Comparison of ENCODE assay signal across 25 cellular contexts in the genomic region with DNA sequence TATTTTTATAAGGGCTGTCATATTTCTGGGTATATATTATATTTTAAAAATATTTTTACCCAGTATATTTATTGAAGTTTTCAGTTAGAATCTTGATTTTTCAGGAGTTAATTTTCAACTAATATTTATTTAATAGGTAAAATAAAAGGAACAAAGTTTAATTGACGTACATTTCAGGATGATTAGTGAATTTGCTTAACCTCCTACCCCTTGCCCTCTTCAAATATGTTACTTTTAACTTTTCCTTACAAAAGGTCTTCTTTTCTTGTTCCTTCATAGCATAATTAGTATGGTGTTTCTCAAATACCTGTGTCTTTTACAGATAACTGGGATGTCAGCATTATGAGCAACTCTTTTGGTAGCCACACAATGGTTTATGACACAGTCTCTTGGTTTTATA.
"Had no signal": no experiment of that assay in that cellular context is flagged by ENCODE, and none has a peak within 500 bp of the region (broad histone marks: within the 10 kb centered on the region; RNA-seq: fewer than 3 reads in every experiment).

No MANE protein-coding gene starts in this region.

- H3K4me1 Mint-ChIP-seq: nephron progenitor cell had no signal

- H3K9me3 Mint-ChIP-seq: effector memory CD8-positive, alpha-beta T cell; naive thymus-derived CD8-positive, alpha-beta T cell; nephron progenitor cell; stimulated activated naive B cell treated with anti-CD40 and anti-IgM and Interleukin-4, amounts not matched to agents 10 μg/mL and 1 μg/mL and 100 μg/mL, for 72 hours; type B pancreatic cell had no signal

- FAIRE-seq: endometrium had no signal

- H3K27me3 Mint-ChIP-seq: effector memory CD8-positive, alpha-beta T cell; naive thymus-derived CD8-positive, alpha-beta T cell; stimulated activated naive B cell treated with anti-CD40 and anti-IgM and Interleukin-4, amounts not matched to agents 10 μg/mL and 1 μg/mL and 100 μg/mL, for 72 hours; type B pancreatic cell had no signal

- H3K27me3 ChIP-seq: esophagus squamous epithelium, heart right ventricle, ovary, stomach, testis, tibial artery had no signal

- H3K27ac Mint-ChIP-seq: type B pancreatic cell had no signal

- H3K4me3 Mint-ChIP-seq: nephron progenitor cell, type B pancreatic cell had no signal

- H3K4me3 ChIP-seq: ovary, testis had no signal

- ATAC-seq: psoas muscle, right cardiac atrium had no signal

- H3K36me3 ChIP-seq: ovary had no signal

- H3K4me1 ChIP-seq: psoas muscle, testis had no signal

- DNase-seq: cortex of kidney; effector memory CD8-positive, alpha-beta T cell; esophagus squamous epithelium; foreskin melanocyte; glutamatergic neuron; heart right ventricle; hippocampal formation; left cardiac atrium; left ventricle myocardium inferior; lower lobe of right lung; nephron progenitor cell; occipital lobe; ovary; posterior cingulate gyrus; psoas muscle; small intestine; stimulated activated CD4-positive, alpha-beta T cell treated with anti-CD3 and anti-CD28 coated beads, Interleukin-2, amount 100 ng/mL, for 48 hours; stimulated activated naive B cell treated with anti-CD40 and anti-IgM and Interleukin-4, amounts not matched to agents 10 μg/mL and 1 μg/mL and 100 μg/mL, for 72 hours; stomach; testis; tibial artery had no signal

- H3K9me3 ChIP-seq: esophagus squamous epithelium, heart right ventricle, left ventricle myocardium inferior, lower lobe of right lung, ovary, psoas muscle, stomach, testis, tibial artery had no signal

- H3K27ac ChIP-seq: esophagus squamous epithelium, left ventricle myocardium inferior, lower lobe of right lung, ovary, psoas muscle, testis, tibial artery had no signal
